ENCODE assay signal across 1 cellular context in the genomic region with DNA sequence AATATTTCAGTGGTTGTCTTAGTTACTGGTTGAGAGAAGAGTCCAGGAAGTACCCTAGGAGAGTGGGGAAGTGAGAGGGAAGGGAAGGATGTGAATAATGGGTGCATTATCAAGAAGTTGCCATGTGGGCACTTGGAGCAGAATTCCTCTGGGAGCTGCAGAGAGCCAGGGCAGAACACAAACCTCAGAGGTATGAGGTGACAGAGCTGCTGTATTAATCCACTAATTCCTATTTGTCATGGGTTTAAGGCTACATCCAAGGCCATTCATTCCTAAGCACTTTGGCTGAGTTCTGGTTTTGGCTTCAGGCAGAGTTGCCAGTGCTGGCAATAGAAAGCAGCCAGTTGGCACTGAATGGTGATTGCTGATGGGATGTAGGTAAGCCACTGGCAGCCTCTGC.
TF ChIP-seq lines count a peak whose summit lies in the region.

No MANE protein-coding gene starts in this region.

TF ChIP-seq in HCT116, 20 proteins besides CTCF, POLR2A, EP300 and RAD21 (continued from another document):
- TF ChIP-seq, protein P1, sequence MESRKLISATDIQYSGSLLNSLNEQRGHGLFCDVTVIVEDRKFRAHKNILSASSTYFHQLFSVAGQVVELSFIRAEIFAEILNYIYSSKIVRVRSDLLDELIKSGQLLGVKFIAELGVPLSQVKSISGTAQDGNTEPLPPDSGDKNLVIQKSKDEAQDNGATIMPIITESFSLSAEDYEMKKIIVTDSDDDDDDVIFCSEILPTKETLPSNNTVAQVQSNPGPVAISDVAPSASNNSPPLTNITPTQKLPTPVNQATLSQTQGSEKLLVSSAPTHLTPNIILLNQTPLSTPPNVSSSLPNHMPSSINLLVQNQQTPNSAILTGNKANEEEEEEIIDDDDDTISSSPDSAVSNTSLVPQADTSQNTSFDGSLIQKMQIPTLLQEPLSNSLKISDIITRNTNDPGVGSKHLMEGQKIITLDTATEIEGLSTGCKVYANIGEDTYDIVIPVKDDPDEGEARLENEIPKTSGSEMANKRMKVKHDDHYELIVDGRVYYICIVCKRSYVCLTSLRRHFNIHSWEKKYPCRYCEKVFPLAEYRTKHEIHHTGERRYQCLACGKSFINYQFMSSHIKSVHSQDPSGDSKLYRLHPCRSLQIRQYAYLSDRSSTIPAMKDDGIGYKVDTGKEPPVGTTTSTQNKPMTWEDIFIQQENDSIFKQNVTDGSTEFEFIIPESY (IDR thresholded peaks at IDR 0.05; ENCODE audit: extremely low read depth, insufficient replicate concordance, low read length): no peak
- TF ChIP-seq, protein P2, sequence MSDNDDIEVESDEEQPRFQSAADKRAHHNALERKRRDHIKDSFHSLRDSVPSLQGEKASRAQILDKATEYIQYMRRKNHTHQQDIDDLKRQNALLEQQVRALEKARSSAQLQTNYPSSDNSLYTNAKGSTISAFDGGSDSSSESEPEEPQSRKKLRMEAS (IDR thresholded peaks at IDR 0.05): no peak
- TF ChIP-seq ELF1 (IDR thresholded peaks at IDR 0.05; ENCODE audit: borderline replicate concordance, low read depth) (no peak), TCF7L2 (IDR thresholded peaks at IDR 0.05; ENCODE audit: borderline replicate concordance, extremely low read depth, insufficient read depth, insufficient read length) (no peak), CEBPB (IDR thresholded peaks at IDR 0.05; ENCODE audit: low read depth) (no peak), SIN3A (IDR thresholded peaks at IDR 0.05; ENCODE audit: low read depth) (no peak), FOSL1 (IDR thresholded peaks at IDR 0.05; ENCODE audit: low read depth) (no peak), ZFX (IDR thresholded peaks at IDR 0.05) (no peak), SRF (IDR thresholded peaks at IDR 0.05; ENCODE audit: low read depth) (no peak), JUND (IDR thresholded peaks at IDR 0.05) (no peak), YY1 (IDR thresholded peaks at IDR 0.05; ENCODE audit: extremely low read depth, insufficient replicate concordance, low read depth, low read length) (no peak)
- TF ChIP-seq, protein P3, sequence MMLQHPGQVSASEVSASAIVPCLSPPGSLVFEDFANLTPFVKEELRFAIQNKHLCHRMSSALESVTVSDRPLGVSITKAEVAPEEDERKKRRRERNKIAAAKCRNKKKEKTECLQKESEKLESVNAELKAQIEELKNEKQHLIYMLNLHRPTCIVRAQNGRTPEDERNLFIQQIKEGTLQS (IDR thresholded peaks at IDR 0.05): no peak
- TF ChIP-seq, protein P4, sequence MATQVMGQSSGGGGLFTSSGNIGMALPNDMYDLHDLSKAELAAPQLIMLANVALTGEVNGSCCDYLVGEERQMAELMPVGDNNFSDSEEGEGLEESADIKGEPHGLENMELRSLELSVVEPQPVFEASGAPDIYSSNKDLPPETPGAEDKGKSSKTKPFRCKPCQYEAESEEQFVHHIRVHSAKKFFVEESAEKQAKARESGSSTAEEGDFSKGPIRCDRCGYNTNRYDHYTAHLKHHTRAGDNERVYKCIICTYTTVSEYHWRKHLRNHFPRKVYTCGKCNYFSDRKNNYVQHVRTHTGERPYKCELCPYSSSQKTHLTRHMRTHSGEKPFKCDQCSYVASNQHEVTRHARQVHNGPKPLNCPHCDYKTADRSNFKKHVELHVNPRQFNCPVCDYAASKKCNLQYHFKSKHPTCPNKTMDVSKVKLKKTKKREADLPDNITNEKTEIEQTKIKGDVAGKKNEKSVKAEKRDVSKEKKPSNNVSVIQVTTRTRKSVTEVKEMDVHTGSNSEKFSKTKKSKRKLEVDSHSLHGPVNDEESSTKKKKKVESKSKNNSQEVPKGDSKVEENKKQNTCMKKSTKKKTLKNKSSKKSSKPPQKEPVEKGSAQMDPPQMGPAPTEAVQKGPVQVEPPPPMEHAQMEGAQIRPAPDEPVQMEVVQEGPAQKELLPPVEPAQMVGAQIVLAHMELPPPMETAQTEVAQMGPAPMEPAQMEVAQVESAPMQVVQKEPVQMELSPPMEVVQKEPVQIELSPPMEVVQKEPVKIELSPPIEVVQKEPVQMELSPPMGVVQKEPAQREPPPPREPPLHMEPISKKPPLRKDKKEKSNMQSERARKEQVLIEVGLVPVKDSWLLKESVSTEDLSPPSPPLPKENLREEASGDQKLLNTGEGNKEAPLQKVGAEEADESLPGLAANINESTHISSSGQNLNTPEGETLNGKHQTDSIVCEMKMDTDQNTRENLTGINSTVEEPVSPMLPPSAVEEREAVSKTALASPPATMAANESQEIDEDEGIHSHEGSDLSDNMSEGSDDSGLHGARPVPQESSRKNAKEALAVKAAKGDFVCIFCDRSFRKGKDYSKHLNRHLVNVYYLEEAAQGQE (IDR thresholded peaks at IDR 0.05; ENCODE audit: low read depth): no peak
